In genomic region chr3:57227204-57227929, GRCh38 we compare ENCODE assay signal across 1 cellular context.
TF ChIP-seq lines count a peak whose summit lies in the region.

Gene APPL1, plus strand, starts transcription at chr3:57227729. Its CDS starts 155 bp downstream, at chr3:57227884.

TF ChIP-seq in HEK293, 187 proteins besides CTCF, POLR2A, EP300 and RAD21 (continued from another document):
- TF ChIP-seq ZNF692 (tag by site-specific recombination; IDR thresholded peaks at IDR 0.05): no peak
- TF ChIP-seq ZBTB49 (tag by site-specific recombination; IDR thresholded peaks at IDR 0.05; ENCODE audit: low read depth): no peak
- no peak for TF ChIP-seq ZNF621 (tag by site-specific recombination; IDR thresholded peaks at IDR 0.05)
- TF ChIP-seq ZNF544 (tag by site-specific recombination; IDR thresholded peaks at IDR 0.05): no peak
- TF ChIP-seq ZNF221 (tag by site-specific recombination; IDR thresholded peaks at IDR 0.05; ENCODE audit: borderline replicate concordance): no peak
- peak; percentile 65; the same call in 1 of the 2 replicates for TF ChIP-seq HIC1 (tag by site-specific recombination; IDR thresholded peaks at IDR 0.05)
- 0 out of 2 replicates have a peak, but pooled peaks have one; percentile 41 for TF ChIP-seq ZNF629 (tag by site-specific recombination; IDR thresholded peaks at IDR 0.05)
- TF ChIP-seq ZFP37 (tag by site-specific recombination; IDR thresholded peaks at IDR 0.05): no peak; the same call in 1 of the 2 replicates
- no peak for TF ChIP-seq ZNF174 (tag by site-specific recombination; IDR thresholded peaks at IDR 0.05)
- no peak for TF ChIP-seq ZNF555 (tag by site-specific recombination; conservative IDR thresholded peaks at IDR 0.05)
- no peak for TF ChIP-seq ZNF558 (tag by site-specific recombination; IDR thresholded peaks at IDR 0.05)
- TF ChIP-seq ZNF704 (tag by site-specific recombination; IDR thresholded peaks at IDR 0.05): no peak
- TF ChIP-seq KLF9 (tag by site-specific recombination; IDR thresholded peaks at IDR 0.05; ENCODE audit: low read depth): peak; percentile 55; the same call in 1 of the 2 replicates
- no peak for TF ChIP-seq ZSCAN23 (tag by site-specific recombination; IDR thresholded peaks at IDR 0.05)
- no peak for TF ChIP-seq ZNF610 (tag by site-specific recombination; IDR thresholded peaks at IDR 0.05; ENCODE audit: borderline replicate concordance)
- peak; percentile 97 for TF ChIP-seq PBX3 (CRISPR knock-in tag; IDR thresholded peaks at IDR 0.05)
- no peak for TF ChIP-seq RBAK (tag by site-specific recombination; IDR thresholded peaks at IDR 0.05)
- TF ChIP-seq ZIC2 (tag by site-specific recombination; IDR thresholded peaks at IDR 0.05): no peak
- peak; percentile 68 for TF ChIP-seq KLF1 (tag by site-specific recombination; IDR thresholded peaks at IDR 0.05)
- TF ChIP-seq ZXDB (tag by site-specific recombination; IDR thresholded peaks at IDR 0.05): peak; percentile 71
- TF ChIP-seq ZNF248 (tag by site-specific recombination; IDR thresholded peaks at IDR 0.05): no peak
- no peak for TF ChIP-seq ZNF785 (tag by site-specific recombination; IDR thresholded peaks at IDR 0.05)
- TF ChIP-seq ZEB2 (tag by site-specific recombination; IDR thresholded peaks at IDR 0.05): peak; percentile 72; the same call in 1 of the 2 replicates
- no peak for TF ChIP-seq ZNF19 (tag by site-specific recombination; IDR thresholded peaks at IDR 0.05; ENCODE audit: low read depth)
- no peak for TF ChIP-seq ZNF16 (tag by site-specific recombination; IDR thresholded peaks at IDR 0.05; ENCODE audit: low read depth)
- TF ChIP-seq ZNF132 (tag by site-specific recombination; IDR thresholded peaks at IDR 0.05; ENCODE audit: borderline replicate concordance): no peak
- no peak for TF ChIP-seq ZNF23 (tag by site-specific recombination; IDR thresholded peaks at IDR 0.05; ENCODE audit: borderline replicate concordance)
- no peak for TF ChIP-seq KLF7 (tag by site-specific recombination; IDR thresholded peaks at IDR 0.05; ENCODE audit: borderline replicate concordance)
